In the genomic region with DNA sequence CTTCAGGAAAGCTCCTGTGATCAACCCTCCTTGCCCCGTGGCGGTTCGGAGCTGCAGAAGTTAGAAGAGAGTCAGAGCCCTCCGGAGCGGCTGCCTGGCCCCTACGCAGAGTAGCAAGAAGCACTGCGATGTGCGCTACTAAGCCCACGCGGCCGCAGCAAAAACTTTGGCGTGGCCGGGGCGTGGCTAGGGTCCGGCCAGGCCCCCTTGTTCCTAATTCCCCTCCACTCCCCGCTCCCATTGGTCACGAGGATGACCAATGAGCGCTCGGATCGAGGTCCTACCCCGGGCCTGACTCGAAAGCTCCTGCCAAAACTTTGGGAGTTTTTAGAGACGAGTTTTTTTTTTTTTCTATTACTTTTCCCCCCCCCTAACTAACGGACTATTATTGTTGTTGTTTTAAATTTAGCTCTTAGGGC, we compare ENCODE assay signal across 8 cellular contexts. TPM values are rescaled to one million over a fixed set of nuclear protein-coding genes. Genes with fewer than 3 reads are reported as not detected.
A peak's percentile ranks its signal among the peaks of the same experiment; 100 is the strongest.
DNase-seq lines count a peak whose midpoint lies in the region; ATAC-seq and TF ChIP-seq lines count a peak whose summit lies in the region.

A gene with protein sequence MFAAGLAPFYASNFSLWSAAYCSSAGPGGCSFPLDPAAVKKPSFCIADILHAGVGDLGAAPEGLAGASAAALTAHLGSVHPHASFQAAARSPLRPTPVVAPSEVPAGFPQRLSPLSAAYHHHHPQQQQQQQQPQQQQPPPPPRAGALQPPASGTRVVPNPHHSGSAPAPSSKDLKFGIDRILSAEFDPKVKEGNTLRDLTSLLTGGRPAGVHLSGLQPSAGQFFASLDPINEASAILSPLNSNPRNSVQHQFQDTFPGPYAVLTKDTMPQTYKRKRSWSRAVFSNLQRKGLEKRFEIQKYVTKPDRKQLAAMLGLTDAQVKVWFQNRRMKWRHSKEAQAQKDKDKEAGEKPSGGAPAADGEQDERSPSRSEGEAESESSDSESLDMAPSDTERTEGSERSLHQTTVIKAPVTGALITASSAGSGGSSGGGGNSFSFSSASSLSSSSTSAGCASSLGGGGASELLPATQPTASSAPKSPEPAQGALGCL (plus strand): TSS at position 354 of the 419 bp plus-strand sequence. CDS start 415 bp downstream, outside the sequence.

- DNase-seq in ACHN (peak; percentile 87), GM13976 (ENCODE audit: low spot score) (peak; percentile 84), NCI-H69 (lab: John Stamatoyannopoulos, UW) (peak; percentile 61), Right ventricle myocardium superior (peak; percentile 95), non-pigmented ciliary epithelial cell (ENCODE audit: low read depth) (peak; percentile 58), NCI-H2196 (lab: John Stamatoyannopoulos, UW; ENCODE audit: unreplicated experiment) (no peak)

- in situ Hi-C loops in ACHN (cut with HindIII; ENCODE audit: low pct_ligation_motif_present, low pct_unique_long_range_greater_than_20kb, low sequenced_read_pairs), result no loop called here
- in situ Hi-C loops in GM13976 (cut with MboI; ENCODE audit: low sequenced_read_pairs, unreplicated experiment), result no loop called here

- TF ChIP-seq CTCF in GM13976 (IDR thresholded peaks at IDR 0.05; ENCODE audit: borderline replicate concordance, control extremely low read depth, extremely low read depth, insufficient read depth, missing control alignments), result no peak

- WGBS in adipose tissue, 3 donors, result 0 to 1% (median 1%) methylated on average over 24 of the region's 24 CpGs

- peak; percentile 75 for ATAC-seq in HG02798 (IDR thresholded peaks at IDR 0.05; ENCODE audit: poor library complexity, unreplicated experiment)
- ATAC-seq in Right ventricle myocardium superior (ENCODE audit: poor library complexity), result peak; percentile 92

- peak within 1 kb of the TSS; percentile 68 for H3K27ac ChIP-seq in adipose tissue (ENCODE audit: low read depth, low read length)

- intact Hi-C loops in Right ventricle myocardium superior (cut with DNase I), result loop anchor here (10.0 kb wide), 1 partner anchor 396 kb away; no protein-coding TSS in a partner anchor

RNA-seq across cellular contexts. Expression of the gene that starts here (rescaled TPM):
- polyA plus RNA-seq in adipose tissue, result 10 to 100 TPM in 2 of 3 donors, 1 to 10 TPM in 1; 2.2 to 38.4 (median 21.1) TPM
- 5.6 TPM for total RNA-seq in Right ventricle myocardium superior
